In genomic region chr2:127694986-127695385, GRCh38 we compare ENCODE assay signal across 14 cellular contexts. TPM values are rescaled to one million over a fixed set of nuclear protein-coding genes. Genes with fewer than 3 reads are reported as not detected.
DNase-seq lines count a peak whose midpoint lies in the region; ATAC-seq and TF ChIP-seq lines count a peak whose summit lies in the region.
"Had no signal": no experiment of that assay in that cellular context is flagged by ENCODE, and none has a peak within 500 bp of the region (broad histone marks: within the 10 kb centered on the region; RNA-seq: fewer than 3 reads in every experiment).

No MANE protein-coding gene starts in this region.

- no peak overlapping the region for H3K23ac ChIP-seq in IMR-90 (ENCODE audit: low read depth, low read length)

- H2BK5ac ChIP-seq in IMR-90 (ENCODE audit: low read depth, low read length, poor library complexity, severe bottlenecking): no peak overlapping the region

- in situ Hi-C loops in IMR-90 (cut with MboI; ENCODE audit: low sequenced_read_pairs): no loop called here

- no peak overlapping the region for H4K5ac ChIP-seq in IMR-90 (ENCODE audit: low read depth, low read length)

- POLR2A ChIA-PET in IMR-90 (lab: Charles Lee; ENCODE audit: unreplicated experiment): no interaction called here

- H3K4me1 ChIP-seq in IMR-90 (ENCODE audit: control insufficient read depth, insufficient read depth, low read length) (no peaks in the 10 kb centered on the region), esophagus squamous epithelium (peaks cover 0 to 19% (median 6%) of the 10 kb centered on the region in 3 donors), thoracic aorta (ENCODE audit: control insufficient read depth in 1 of 2, low read depth in 2 of 2) (peaks cover 3 to 16% of the 10 kb centered on the region in 2 donors)
- H3K4me1 ChIP-seq: thyroid gland had no signal

- H2BK120ac ChIP-seq in IMR-90 (ENCODE audit: low read depth, low read length): no peak overlapping the region

- intact Hi-C loops in IMR-90 (cut with micrococcal nuclease): loop anchor here (1.0 kb wide), 1 partner anchor 104 kb away; no protein-coding TSS in a partner anchor
- intact Hi-C loops in esophagus squamous epithelium (cut with DNase I): no loop called here

- H3K36me3 ChIP-seq in IMR-90 (ENCODE audit: control insufficient read depth, insufficient read depth, low read length): no peaks in the 10 kb centered on the region
- H3K36me3 ChIP-seq in esophagus squamous epithelium: no peaks in the 10 kb centered on the region
- H3K36me3 ChIP-seq in thoracic aorta: no peaks in the 10 kb centered on the region
- H3K36me3 ChIP-seq: thyroid gland had no signal

- H2AK9ac ChIP-seq in IMR-90 (replicated peaks; ENCODE audit: low read depth, low read length, poor library complexity): no peak overlapping the region

- H3K9me3 ChIP-seq in IMR-90 (ENCODE audit: control insufficient read depth, insufficient read depth, low read length): peaks cover 6% of the 10 kb centered on the region
- peaks cover 0 to 12% (median 12%) of the 10 kb centered on the region in 3 donors for H3K9me3 ChIP-seq in esophagus squamous epithelium
- H3K9me3 ChIP-seq in thoracic aorta: peaks cover 5% of the 10 kb centered on the region
- H3K9me3 ChIP-seq: thyroid gland had no signal

- H2BK15ac ChIP-seq in IMR-90 (ENCODE audit: low read depth, low read length): no peak overlapping the region

- H3K79me1 ChIP-seq in IMR-90 (ENCODE audit: low read depth in 1 of 2, low read length in 2 of 2): peaks cover 0 to 3% of the 10 kb centered on the region in 2 experiments; a peak in 1 of 4 replicates

- no peak overlapping the region for H3K18ac ChIP-seq in IMR-90 (ENCODE audit: low read depth, low read length)

- no peaks in the 10 kb centered on the region for H4K20me1 ChIP-seq in IMR-90 (ENCODE audit: insufficient read depth, low read length)

- CTCF ChIA-PET in IMR-90 (lab: Yijun Ruan, JAX): interaction anchor here (0.6 kb wide), 1 partner anchor 20 kb away, joined by 3 read pairs; no protein-coding TSS in a partner anchor

- 97% methylated on average over 5 of the region's 9 CpGs; no CpG with 5 or more reads in 1 of the 2 experiments for WGBS in IMR-90 (ENCODE audit: extremely low coverage in 2 of 2, insufficient read length in 1 of 2), 2 experiments
- 79 to 80% methylated on average over 5 to 6 of the region's 9 CpGs for WGBS in esophagus squamous epithelium, 2 donors

- ATAC-seq in IMR-90 (ENCODE audit: low read depth): peak; percentile 24; the same call in 1 of the 2 replicates
- peak; percentile 77 for ATAC-seq in thoracic aorta (ENCODE audit: insufficient number of reproducible peaks, low FRiP score, low read depth)

- BruUV-seq in IMR-90 (replicated peaks; lab: Mats Ljungman, UMichigan): no TSS peak

- TF ChIP-seq POLR2A in IMR-90 (IDR thresholded peaks at IDR 0.05; ENCODE audit: low read depth, low read length) (no peak), esophagus squamous epithelium (IDR thresholded peaks at IDR 0.05) (no peak)

- H2BK20ac ChIP-seq in IMR-90 (ENCODE audit: low read depth, low read length): no peak overlapping the region

- no peak overlapping the region for H3K4me2 ChIP-seq in IMR-90 (ENCODE audit: low read depth, low read length)

- H4K8ac ChIP-seq in IMR-90 (ENCODE audit: low read depth in 2 of 2, low read length in 2 of 2): no peak overlapping the region

- H3K4me3 ChIP-seq in IMR-90 (ENCODE audit: insufficient read depth, low read depth, low read length) (no peak overlapping the region), esophagus squamous epithelium (peak overlapping the region; percentile 21 to 61 (median 34)), thoracic aorta (peak overlapping the region; percentile 74)

- H3K27ac ChIP-seq in IMR-90 (ENCODE audit: insufficient read depth, low read length): no peak overlapping the region
- H3K27ac ChIP-seq in esophagus squamous epithelium: peak overlapping the region in 2 of 4 donors; percentile 35 to 55
- peak overlapping the region; percentile 86 to 90 for H3K27ac ChIP-seq in thoracic aorta
- H3K27ac ChIP-seq: thyroid gland had no signal

- no peak overlapping the region for H4K91ac ChIP-seq in IMR-90 (ENCODE audit: insufficient read depth, low read depth, low read length)

- H3K27me3 ChIP-seq in IMR-90 (ENCODE audit: control insufficient read depth, insufficient read depth, low read length) (no peaks in the 10 kb centered on the region), esophagus squamous epithelium (no peaks in the 10 kb centered on the region), thoracic aorta (replicated peaks; ENCODE audit: insufficient read depth) (no peaks in the 10 kb centered on the region)
- H3K27me3 ChIP-seq: thyroid gland had no signal

- no peak for TF ChIP-seq RAD21 in IMR-90 (IDR thresholded peaks at IDR 0.05; ENCODE audit: low read length)

- dilution Hi-C loops in IMR-90 (cut with HindIII; ENCODE audit: low sequenced_read_pairs, unreplicated experiment): no loop called here

- no peak overlapping the region for H2AK5ac ChIP-seq in IMR-90 (ENCODE audit: low read depth, low read length)

- H3K14ac ChIP-seq in IMR-90 (replicated peaks; ENCODE audit: low read depth, low read length): no peak overlapping the region

- no peak overlapping the region for H3K9ac ChIP-seq in IMR-90 (ENCODE audit: low read depth, low read length)

- no peak for TF ChIP-seq CTCF in IMR-90 (conservative IDR thresholded peaks at IDR 0.05; ENCODE audit: low read depth, low read length)
- TF ChIP-seq CTCF in esophagus squamous epithelium (IDR thresholded peaks at IDR 0.05): no peak
- no peak for TF ChIP-seq CTCF in thoracic aorta (IDR thresholded peaks at IDR 0.05)

- peak; percentile 17 for DNase-seq in IMR-90
- no peak for DNase-seq in esophagus squamous epithelium (lab: John Stamatoyannopoulos, UW)
- DNase-seq in mesenteric fat pad (ENCODE audit: low spot score): peak; percentile 79
- no peak for DNase-seq in thoracic aorta (ENCODE audit: low spot score)
- no peak for DNase-seq in stimulated activated CD4-positive, alpha-beta T cell treated with anti-CD3 and anti-CD28 coated beads, Interleukin-4, amount 100 ng/mL, for 4 hours
- no peak for DNase-seq in activated CD8-positive, alpha-beta memory T cell treated with anti-CD3 and anti-CD28 coated beads for 24 hours
- no peak for DNase-seq in CD1c-positive myeloid dendritic cell (ENCODE audit: extremely low spot score)
- DNase-seq: cerebellar nuclear complex, kidney, NCI-H2171 treated with DMSO at 0.1 percent for 48 hours had no signal

- no peak overlapping the region for H3K56ac ChIP-seq in IMR-90 (ENCODE audit: extremely low read depth, insufficient read depth, low read length)

- peaks cover 3% of the 10 kb centered on the region; the same call in 1 of the 2 replicates for H3K9me1 ChIP-seq in IMR-90 (ENCODE audit: insufficient read depth, low read length)

- H3K4ac ChIP-seq in IMR-90 (ENCODE audit: low read depth, low read length): no peak overlapping the region

- peak overlapping the region; percentile 43 for H2AFZ ChIP-seq in IMR-90 (replicated peaks; ENCODE audit: low read length, poor library complexity)

TF ChIP-seq in IMR-90, 13 proteins besides CTCF, POLR2A, EP300 and RAD21 (continues in another document):
- no peak for TF ChIP-seq NFE2L2 (IDR thresholded peaks at IDR 0.05; ENCODE audit: low read depth, low read length)
- TF ChIP-seq RFX5 (IDR thresholded peaks at IDR 0.05; ENCODE audit: low read depth, low read length): no peak
- no peak for TF ChIP-seq SMC3 (IDR thresholded peaks at IDR 0.05; ENCODE audit: low read depth, low read length)
- TF ChIP-seq MAFK (IDR thresholded peaks at IDR 0.05; ENCODE audit: low read depth, low read length): no peak
- no peak for TF ChIP-seq ELK1 (IDR thresholded peaks at IDR 0.05; ENCODE audit: borderline replicate concordance, low read depth, low read length)
- no peak for TF ChIP-seq CHD1 (IDR thresholded peaks at IDR 0.05; ENCODE audit: low read depth, low read length)
- TF ChIP-seq MAZ (IDR thresholded peaks at IDR 0.05; ENCODE audit: borderline replicate concordance, low read depth, low read length): no peak
- no peak for TF ChIP-seq USF2 (IDR thresholded peaks at IDR 0.05; ENCODE audit: low read depth, low read length)
- no peak for TF ChIP-seq RCOR1 (IDR thresholded peaks at IDR 0.05; ENCODE audit: insufficient replicate concordance, low read length)

RNA-seq across cellular contexts. Expression of gene SFT2D3, which starts 6.3 kb away (rescaled TPM):
- total RNA-seq in IMR-90 (2012; rRNA removed): 2.5 and 3.9 TPM in 2 replicates
- polyA plus RNA-seq in IMR-90 (2012; rRNA removed): 3.1 TPM in 2 replicates
- 1.4 and 1.8 TPM in 2 replicates for polyA plus RNA-seq in IMR-90 (2012; cell fraction: cytosol; rRNA removed)
- 1.3 TPM in 2 replicates for polyA plus RNA-seq in IMR-90 (2012; cell fraction: nucleus; rRNA removed; ENCODE audit: low replicate concordance)
- 10 to 100 TPM in 1 of 4 donors, 1 to 10 TPM in 3; 3.3 to 10.5 (median 5.9) TPM for total RNA-seq in esophagus squamous epithelium
- 4.2 TPM for total RNA-seq in mesenteric fat pad
- 1 to 10 TPM; 7.1 to 9.5 TPM for total RNA-seq in thoracic aorta

RNA-seq across cellular contexts. Expression of gene LIMS2, which starts 19.7 kb away (rescaled TPM):
- total RNA-seq in IMR-90 (2012; rRNA removed) (1.1 and 1.3 TPM in 2 replicates), esophagus squamous epithelium (10 to 100 TPM in 1 of 4 donors, 1 to 10 TPM in 3; 2.4 to 29.6 (median 5.9) TPM), mesenteric fat pad (70.6 TPM), thoracic aorta (100 to 1,000 TPM; 177 to 246 TPM)
- 17.8 and 18.8 TPM in 2 replicates for polyA plus RNA-seq in IMR-90 (2012; rRNA removed)
- 22.3 and 23.6 TPM in 2 replicates for polyA plus RNA-seq in IMR-90 (2012; cell fraction: cytosol; rRNA removed)
- polyA plus RNA-seq in IMR-90 (2012; cell fraction: nucleus; rRNA removed; ENCODE audit: low replicate concordance): 69.0 and 120 TPM in 2 replicates
- polyA plus RNA-seq: neural cell had no signal

RNA-seq across cellular contexts. Expression of gene GPR17, which starts 49.0 kb away (rescaled TPM):
- total RNA-seq in IMR-90 (2012; rRNA removed) (not detected in 2 replicates), esophagus squamous epithelium (not detected), mesenteric fat pad (not detected), thoracic aorta (not detected)
- polyA plus RNA-seq in IMR-90 (2012; rRNA removed): not detected in 2 replicates
- not detected in 2 replicates for polyA plus RNA-seq in IMR-90 (2012; cell fraction: cytosol; rRNA removed)
- 0.04 TPM in 1 of 2 replicates, not detected in the other for polyA plus RNA-seq in IMR-90 (2012; cell fraction: nucleus; rRNA removed; ENCODE audit: low replicate concordance)
- total RNA-seq: fibroblast of lung, mesothelial cell of epicardium, thyroid gland had no signal
- polyA plus RNA-seq: fibroblast of lung, neural cell had no signal

Comparison
In these comparisons a context has a peak if more than half of its experiments do, and no peak if none do; other contexts are left out.
1. DNase-seq: peak in IMR-90 (single experiment) and mesenteric fat pad (single experiment); none in esophagus squamous epithelium (single experiment), thoracic aorta (single experiment), stimulated activated CD4-positive, alpha-beta T cell treated with anti-CD3 and anti-CD28 coated beads, Interleukin-4, amount 100 ng/mL, for 4 hours (0 of 2), activated CD8-positive, alpha-beta memory T cell treated with anti-CD3 and anti-CD28 coated beads for 24 hours (single experiment) and CD1c-positive myeloid dendritic cell (single experiment).